In the genomic region with DNA sequence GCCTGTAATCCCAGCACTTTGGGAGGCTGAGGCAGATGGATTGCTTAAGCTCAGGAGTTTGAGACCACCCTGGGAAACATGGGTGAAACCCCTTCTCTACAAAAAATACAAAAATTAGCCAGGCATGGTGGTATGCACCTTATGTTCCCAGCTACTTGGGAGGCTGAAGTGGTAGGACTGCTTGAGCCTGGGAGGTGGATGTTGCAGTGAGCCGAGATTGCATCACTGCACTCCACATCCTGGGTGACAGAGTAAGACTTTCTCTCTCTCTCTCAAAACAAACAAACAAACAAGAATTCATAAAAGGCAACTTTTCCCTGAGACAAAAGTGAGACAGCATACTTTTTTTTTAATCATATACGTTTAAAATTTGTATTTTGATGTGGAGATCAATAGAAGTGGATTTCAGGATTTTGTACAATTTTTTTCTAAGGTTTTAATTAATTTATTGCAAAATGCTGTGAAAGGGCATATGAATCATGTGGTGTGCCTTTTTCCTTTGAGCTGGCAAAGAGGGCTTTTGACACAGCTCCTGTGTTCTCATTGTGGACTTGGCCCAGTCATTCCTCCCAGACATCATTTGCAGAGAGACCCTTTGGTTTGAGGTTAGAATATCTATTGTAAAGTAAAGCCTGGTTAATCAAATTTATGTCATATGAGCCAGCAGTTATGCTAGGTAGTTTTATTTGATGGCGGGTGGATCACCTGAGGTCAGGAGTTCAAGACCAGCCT, we compare ENCODE assay signal across 25 cellular contexts.
DNase-seq lines count a peak whose midpoint lies in the region; ATAC-seq and TF ChIP-seq lines count a peak whose summit lies in the region.
"Had no signal": no experiment of that assay in that cellular context is flagged by ENCODE, and none has a peak within 500 bp of the region (broad histone marks: within the 10 kb centered on the region; RNA-seq: fewer than 3 reads in every experiment).

No MANE protein-coding gene starts in this region.

- no peak overlapping the region for H4K5ac ChIP-seq in IMR-90 (ENCODE audit: low read depth, low read length)

- H2BK15ac ChIP-seq in IMR-90 (ENCODE audit: low read depth, low read length), result no peak overlapping the region

- H2AK5ac ChIP-seq in IMR-90 (ENCODE audit: low read depth, low read length), result no peak overlapping the region

- H3K23ac ChIP-seq in IMR-90 (ENCODE audit: low read depth, low read length), result no peak overlapping the region

- peaks cover 44% of the 10 kb centered on the region for H3K36me3 Mint-ChIP-seq in WTC11

- no peaks in the 10 kb centered on the region for H3K4me1 Mint-ChIP-seq in WTC11
- H3K4me1 Mint-ChIP-seq: activated T-helper 17 cell treated with anti-CD3 and anti-CD28 coated beads, Interleukin-2, amount 50 U/mL, for 72 hours had no signal

- no peaks in the 10 kb centered on the region; the same call in 1 of the 2 replicates for H3K27me3 Mint-ChIP-seq in WTC11 (ENCODE audit: low read depth)
- H3K27me3 Mint-ChIP-seq: activated naive CD8-positive, alpha-beta T cell; activated T-helper 17 cell treated with anti-CD3 and anti-CD28 coated beads, Interleukin-2, amount 50 U/mL, for 72 hours had no signal

- 0 out of 2 replicates have a peak overlapping the region, but pooled peaks have one; percentile 30 for H3K27ac Mint-ChIP-seq in WTC11
- H3K27ac Mint-ChIP-seq: activated naive CD8-positive, alpha-beta T cell; activated T-helper 17 cell treated with anti-CD3 and anti-CD28 coated beads, Interleukin-2, amount 50 U/mL, for 72 hours had no signal

- TF ChIP-seq CTCF in IMR-90 (conservative IDR thresholded peaks at IDR 0.05; ENCODE audit: low read depth, low read length) (no peak), WTC11 (IDR thresholded peaks at IDR 0.05) (no peak), fibroblast of villous mesenchyme (IDR thresholded peaks at IDR 0.05; ENCODE audit: insufficient read depth, low read depth, low read length) (no peak), GM20000 (IDR thresholded peaks at IDR 0.05; ENCODE audit: extremely low read depth, missing control alignments) (no peak)

- no peaks in the 10 kb centered on the region for H3K9me1 ChIP-seq in IMR-90 (ENCODE audit: insufficient read depth, low read length)

- no peak overlapping the region for H3K27ac ChIP-seq in IMR-90 (ENCODE audit: insufficient read depth, low read length)
- H3K27ac ChIP-seq: ascending aorta, BLaER1, colonic mucosa, hepatocyte, transverse colon had no signal

- H3K9me3 Mint-ChIP-seq in WTC11, result peaks cover 47% of the 10 kb centered on the region
- H3K9me3 Mint-ChIP-seq: activated T-helper 17 cell treated with anti-CD3 and anti-CD28 coated beads, Interleukin-2, amount 50 U/mL, for 72 hours had no signal

- dilution Hi-C loops in IMR-90 (cut with HindIII; ENCODE audit: low sequenced_read_pairs, unreplicated experiment), result no loop called here

- H3K36me3 ChIP-seq in IMR-90 (ENCODE audit: control insufficient read depth, insufficient read depth, low read length), result no peaks in the 10 kb centered on the region
- H3K36me3 ChIP-seq: ascending aorta, colonic mucosa, transverse colon had no signal

- CTCF ChIA-PET in IMR-90 (lab: Yijun Ruan, JAX) (interaction anchor here (0.6 kb wide), 1 partner anchor 14 kb away, joined by 3 read pairs; no protein-coding TSS in a partner anchor), WTC11 (lab: Charles Lee) (no interaction called here)

- no peak overlapping the region for H3K4me3 ChIP-seq in IMR-90 (ENCODE audit: insufficient read depth, low read depth, low read length)
- no peak overlapping the region for H3K4me3 ChIP-seq in fibroblast of villous mesenchyme (ENCODE audit: low read depth, low read length)
- H3K4me3 ChIP-seq: ascending aorta, BLaER1, colonic mucosa, hepatocyte, transverse colon had no signal

- no peak overlapping the region for H3K9ac ChIP-seq in IMR-90 (ENCODE audit: low read depth, low read length)
- H3K9ac ChIP-seq: BLaER1 had no signal

- TF ChIP-seq RAD21 in IMR-90 (IDR thresholded peaks at IDR 0.05; ENCODE audit: low read length), result no peak

- H3K27me3 ChIP-seq in IMR-90 (ENCODE audit: control insufficient read depth, insufficient read depth, low read length), result no peaks in the 10 kb centered on the region
- H3K27me3 ChIP-seq: ascending aorta, BLaER1, colonic mucosa, hepatocyte, transverse colon had no signal

- H4K91ac ChIP-seq in IMR-90 (ENCODE audit: insufficient read depth, low read depth, low read length), result no peak overlapping the region

- H3K56ac ChIP-seq in IMR-90 (ENCODE audit: extremely low read depth, insufficient read depth, low read length), result no peak overlapping the region

- peaks cover 1% of the 10 kb centered on the region; the same call in 1 of the 2 replicates for H3K4me1 ChIP-seq in IMR-90 (ENCODE audit: control insufficient read depth, insufficient read depth, low read length)
- H3K4me1 ChIP-seq: ascending aorta, colonic mucosa, transverse colon had no signal

- H3K4me3 Mint-ChIP-seq in WTC11, result no peak overlapping the region
- H3K4me3 Mint-ChIP-seq: activated naive CD8-positive, alpha-beta T cell; activated T-helper 17 cell treated with anti-CD3 and anti-CD28 coated beads, Interleukin-2, amount 50 U/mL, for 72 hours had no signal

- H3K9me3 ChIP-seq in IMR-90 (ENCODE audit: control insufficient read depth, insufficient read depth, low read length), result no peaks in the 10 kb centered on the region; the same call in 1 of the 2 replicates
- H3K9me3 ChIP-seq: ascending aorta, colonic mucosa, transverse colon had no signal

- no peak overlapping the region for H3K18ac ChIP-seq in IMR-90 (ENCODE audit: low read depth, low read length)

- no peak overlapping the region for H3K4ac ChIP-seq in IMR-90 (ENCODE audit: low read depth, low read length)

- TF ChIP-seq POLR2A in IMR-90 (IDR thresholded peaks at IDR 0.05; ENCODE audit: low read depth, low read length), result no peak

- no peak overlapping the region for H4K8ac ChIP-seq in IMR-90 (ENCODE audit: low read depth in 2 of 2, low read length in 2 of 2)

- no peaks in the 10 kb centered on the region for H4K20me1 ChIP-seq in IMR-90 (ENCODE audit: insufficient read depth, low read length)

- ATAC-seq in IMR-90 (ENCODE audit: low read depth) (no peak), WTC11 (no peak), HG03139 (IDR thresholded peaks at IDR 0.05; ENCODE audit: unreplicated experiment) (no peak)
- ATAC-seq: left colon had no signal

- no peak overlapping the region for H2AFZ ChIP-seq in IMR-90 (replicated peaks; ENCODE audit: low read length, poor library complexity)
- H2AFZ ChIP-seq: hepatocyte had no signal

- POLR2A ChIA-PET in IMR-90 (lab: Charles Lee; ENCODE audit: unreplicated experiment), result no interaction called here
- POLR2A ChIA-PET in WTC11 (lab: Charles Lee), result no interaction called here

- H2BK120ac ChIP-seq in IMR-90 (ENCODE audit: low read depth, low read length), result no peak overlapping the region

- no CpG with 5 or more reads among the region's 3 CpGs for WGBS in IMR-90 (ENCODE audit: extremely low coverage in 2 of 2, insufficient read length in 1 of 2), 2 experiments

- H2AK9ac ChIP-seq in IMR-90 (replicated peaks; ENCODE audit: low read depth, low read length, poor library complexity), result no peak overlapping the region

- in situ Hi-C loops in IMR-90 (cut with MboI; ENCODE audit: low sequenced_read_pairs), result no loop called here

- no peak overlapping the region for H2BK20ac ChIP-seq in IMR-90 (ENCODE audit: low read depth, low read length)

- H3K79me1 ChIP-seq in IMR-90 (ENCODE audit: low read depth in 1 of 2, low read length in 2 of 2), result peaks cover 14 to 15% of the 10 kb centered on the region in 2 experiments

- DNase-seq in ELR (ENCODE audit: low read depth), result peak; percentile 37
- DNase-seq in IMR-90, result no peak
- no peak for DNase-seq in WTC11 (ENCODE audit: low spot score)
- peak; percentile 18 for DNase-seq in fibroblast of villous mesenchyme (ENCODE audit: low read depth)
- no peak for DNase-seq in ecto neural progenitor cell (ENCODE audit: low spot score)
- no peak for DNase-seq in GM20000 (ENCODE audit: low spot score)
- DNase-seq: colonic mucosa; effector memory CD4-positive, alpha-beta T cell; erythroblast; H7; left colon; NCI-H1105 treated with DMSO at 0.1 percent for 48 hours; NCI-H1930; NCI-H524 treated with DMSO at 0.1 percent for 48 hours; NK-92 treated with Interleukin-12 subunit alpha and Interleukin-12 subunit beta, amount 100 ng/mL, for 24 hours; Right ventricle myocardium superior; stimulated activated CD4-positive, alpha-beta T cell treated with anti-CD3 and anti-CD28 coated beads, Interleukin-15, amount 100 ng/mL, for 24 hours; stimulated activated CD4-positive, alpha-beta T cell treated with anti-CD3 and anti-CD28 coated beads, Interleukin-4, amount 100 ng/mL, for 4 hours; transverse colon had no signal

- intact Hi-C loops in IMR-90 (cut with micrococcal nuclease), result no loop called here

- no TSS peak for BruUV-seq in IMR-90 (replicated peaks; lab: Mats Ljungman, UMichigan)

- H3K14ac ChIP-seq in IMR-90 (replicated peaks; ENCODE audit: low read depth, low read length), result no peak overlapping the region

- no peak overlapping the region for H2BK5ac ChIP-seq in IMR-90 (ENCODE audit: low read depth, low read length, poor library complexity, severe bottlenecking)

- H3K4me2 ChIP-seq in IMR-90 (ENCODE audit: low read depth, low read length), result no peak overlapping the region
- H3K4me2 ChIP-seq: hepatocyte had no signal

TF ChIP-seq in IMR-90, 13 proteins besides CTCF, POLR2A, EP300 and RAD21:
- TF ChIP-seq CEBPB (IDR thresholded peaks at IDR 0.05; ENCODE audit: low read depth, low read length) (peak; percentile 53), BHLHE40 (IDR thresholded peaks at IDR 0.05; ENCODE audit: low read depth, low read length) (no peak), MXI1 (IDR thresholded peaks at IDR 0.05; ENCODE audit: borderline replicate concordance, low read depth, low read length) (no peak), CHD1 (IDR thresholded peaks at IDR 0.05; ENCODE audit: low read depth, low read length) (no peak)
TF ChIP-seq in IMR-90: peak in this region for 1.

TF ChIP-seq in WTC11, 78 proteins besides CTCF, POLR2A, EP300 and RAD21:
- TF ChIP-seq GABPB1 (CRISPR knock-in tag; IDR thresholded peaks at IDR 0.05), result peak; percentile 62; the same call in 1 of the 2 replicates
- TF ChIP-seq, protein P1, sequence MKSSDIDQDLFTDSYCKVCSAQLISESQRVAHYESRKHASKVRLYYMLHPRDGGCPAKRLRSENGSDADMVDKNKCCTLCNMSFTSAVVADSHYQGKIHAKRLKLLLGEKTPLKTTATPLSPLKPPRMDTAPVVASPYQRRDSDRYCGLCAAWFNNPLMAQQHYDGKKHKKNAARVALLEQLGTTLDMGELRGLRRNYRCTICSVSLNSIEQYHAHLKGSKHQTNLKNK (CRISPR knock-in tag; IDR thresholded peaks at IDR 0.05), result no peak
TF ChIP-seq in WTC11: peak in this region for 1.

Comparison
In these comparisons a context has a peak if more than half of its experiments do, and no peak if none do; other contexts are left out.
1. DNase-seq: peak in ELR (single experiment) and fibroblast of villous mesenchyme (single experiment); none in IMR-90 (single experiment), WTC11 (single experiment), ecto neural progenitor cell (single experiment) and GM20000 (single experiment).